1 cellular context compared by ENCODE assay signal in the genomic region with DNA sequence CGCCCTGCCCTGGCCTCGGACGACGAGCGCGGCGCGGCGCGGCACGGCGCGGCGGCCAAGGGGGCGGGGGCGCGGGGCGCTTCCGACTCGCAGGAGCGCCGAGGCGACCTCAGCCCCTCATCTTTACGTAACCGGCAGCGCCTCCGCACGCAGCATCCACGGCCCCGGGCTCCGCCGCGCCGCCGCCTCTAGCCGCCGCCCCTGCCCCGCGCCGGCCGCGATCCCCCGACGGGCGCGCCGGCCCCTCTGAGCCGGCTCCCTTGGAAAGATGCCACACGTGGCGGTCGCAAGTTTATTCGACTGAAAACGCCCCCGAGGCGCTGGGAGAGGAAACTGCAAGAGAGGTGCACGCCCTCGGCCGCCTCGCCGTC.
TF ChIP-seq lines count a peak whose summit lies in the region.

No MANE protein-coding gene starts in this region.

TF ChIP-seq in IMR-90, 13 proteins besides CTCF, POLR2A, EP300 and RAD21 (continued from another document):
- TF ChIP-seq NFE2L2 (IDR thresholded peaks at IDR 0.05; ENCODE audit: low read depth, low read length) (no peak), BHLHE40 (IDR thresholded peaks at IDR 0.05; ENCODE audit: low read depth, low read length) (peak; percentile 40; the same call in 1 of the 2 replicates), MAFK (IDR thresholded peaks at IDR 0.05; ENCODE audit: low read depth, low read length) (no peak), SMC3 (IDR thresholded peaks at IDR 0.05; ENCODE audit: low read depth, low read length) (0 out of 2 replicates have a peak, but pooled peaks have one; percentile 1), RFX5 (IDR thresholded peaks at IDR 0.05; ENCODE audit: low read depth, low read length) (no peak), CHD1 (IDR thresholded peaks at IDR 0.05; ENCODE audit: low read depth, low read length) (no peak)
